ENCODE assay signal across 1 cellular context in the genomic region with DNA sequence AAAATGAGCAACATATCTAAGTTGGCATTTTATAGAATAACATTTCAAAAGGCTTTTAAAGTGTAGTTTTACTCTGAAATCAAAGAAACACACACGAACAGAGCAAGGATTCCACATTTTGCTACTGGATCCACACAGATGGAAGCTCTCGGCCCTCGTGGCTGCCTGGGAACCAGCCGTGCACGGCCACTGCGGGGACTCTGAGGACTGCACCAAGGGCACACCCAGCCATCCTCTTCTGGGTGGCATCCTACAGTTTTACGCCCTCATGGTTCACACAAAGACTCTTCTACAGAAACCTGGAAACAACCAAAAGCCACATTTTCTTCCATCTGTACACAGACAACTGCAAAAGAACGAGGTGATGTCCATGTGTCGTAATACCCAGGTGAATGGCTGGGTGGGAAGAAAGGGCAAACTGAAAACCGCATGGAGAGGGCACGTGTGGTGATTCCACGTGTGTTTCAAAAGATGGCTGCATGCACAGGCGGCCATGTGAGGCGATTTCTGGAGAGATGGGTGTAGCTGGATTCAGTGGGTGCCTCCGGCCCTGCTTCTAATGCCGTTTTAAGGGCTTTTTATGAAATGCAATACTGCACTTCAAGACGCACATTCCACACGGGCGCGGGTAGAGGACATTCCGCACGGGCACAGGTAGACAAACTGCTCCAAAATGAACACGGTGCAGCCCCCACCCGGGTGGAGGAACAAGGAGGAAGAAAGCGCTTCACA.
TF ChIP-seq lines count a peak whose summit lies in the region.

No MANE protein-coding gene starts in this region.

TF ChIP-seq in HepG2, 621 proteins besides CTCF, POLR2A, EP300 and RAD21:
- no peak for TF ChIP-seq ZMYM3 (CRISPR knock-in tag; IDR thresholded peaks at IDR 0.05)
- TF ChIP-seq CEBPB (IDR thresholded peaks at IDR 0.05; ENCODE audit: borderline replicate concordance, low read depth, low read length): 0 out of 2 replicates have a peak, but pooled peaks have one; percentile 42
